18 cellular contexts compared by ENCODE assay signal in the genomic region with DNA sequence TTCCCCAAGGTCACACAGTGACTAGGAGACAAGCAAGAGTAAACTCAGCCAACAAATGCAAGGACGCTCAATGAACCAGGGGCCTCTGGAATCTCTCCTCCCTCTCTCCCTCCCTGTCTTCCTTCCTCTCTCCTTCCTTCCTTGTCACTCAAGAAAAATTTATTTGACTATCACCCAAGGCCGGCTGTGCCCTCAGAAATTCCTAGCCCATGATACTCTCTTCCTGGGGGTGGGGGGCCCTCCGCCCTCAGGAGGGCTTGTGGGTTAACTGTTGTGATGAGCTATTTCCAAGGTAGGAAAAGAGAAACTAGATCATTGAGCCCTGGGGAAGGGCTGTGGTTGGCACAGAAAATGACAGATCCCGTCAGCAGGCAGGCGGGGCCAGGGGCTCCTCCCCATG. TPM values are rescaled to one million over a fixed set of nuclear protein-coding genes. Genes with fewer than 3 reads are reported as not detected.
DNase-seq lines count a peak whose midpoint lies in the region; TF ChIP-seq lines count a peak whose summit lies in the region.
"Had no signal": no experiment of that assay in that cellular context is flagged by ENCODE, and none has a peak within 500 bp of the region (broad histone marks: within the 10 kb centered on the region; RNA-seq: fewer than 3 reads in every experiment).

No MANE protein-coding gene starts in this region.

- H3K36me3 ChIP-seq in BLaER1 = no peaks in the 10 kb centered on the region
- H3K36me3 ChIP-seq in kidney epithelial cell (ENCODE audit: control insufficient read depth, insufficient read depth, low read length) = no peaks in the 10 kb centered on the region
- no peaks in the 10 kb centered on the region for H3K36me3 ChIP-seq in uterus

- TF ChIP-seq POLR2A in uterus (IDR thresholded peaks at IDR 0.05) (no peak), erythroblast (IDR thresholded peaks at IDR 0.05; ENCODE audit: low read length) (no peak)

- H3K4me3 ChIP-seq in BLaER1 (peak overlapping the region; percentile 42), kidney epithelial cell (ENCODE audit: low read depth, low read length) (no peak overlapping the region), uterus (no peak overlapping the region)

- DNase-seq in HS-5 (ENCODE audit: low read depth) (peak; percentile 68), SW 1271 (lab: John Stamatoyannopoulos, UW) (peak; percentile 22 to 33), kidney epithelial cell (ENCODE audit: low read depth) (peak; percentile 12), uterus (no peak), anterior cingulate cortex (lab: John Stamatoyannopoulos, UW) (no peak), erythroblast (lab: John Stamatoyannopoulos, UW) (no peak), HuH-7 (ENCODE audit: low spot score) (no peak)
- DNase-seq: activated CD4-positive, CD25-positive, alpha-beta regulatory T cell treated with anti-CD3 and anti-CD28 coated beads, Interleukin-2, amount 50 U/mL, for 72 hours; amygdala; effector CD8-positive, alpha-beta T cell; islet precursor cell; Karpas-422; NCI-H146; NCI-H345; T-helper 2 cell had no signal

- H4K20me1 ChIP-seq in BLaER1 = no peaks in the 10 kb centered on the region

- H3K27ac ChIP-seq in BLaER1 (peak overlapping the region; percentile 58), uterus (no peak overlapping the region)

- H3K9me3 ChIP-seq in BLaER1 (no peaks in the 10 kb centered on the region), uterus (no peaks in the 10 kb centered on the region)

- peak overlapping the region; percentile 92 for H3K4me2 ChIP-seq in BLaER1

- intact Hi-C loops in uterus (cut with DNase I; ENCODE audit: low total_unique reads) = no loop called here

- no peak for TF ChIP-seq CTCF in kidney epithelial cell (IDR thresholded peaks at IDR 0.05; ENCODE audit: insufficient read depth, low read length, poor library complexity, severe bottlenecking)
- no peak for TF ChIP-seq CTCF in uterus (IDR thresholded peaks at IDR 0.05)

- H3K9ac ChIP-seq in BLaER1 = peak overlapping the region; percentile 12; the same call in 1 of the 2 replicates

- H3K4me1 ChIP-seq in BLaER1 = peaks cover 77% of the 10 kb centered on the region
- H3K4me1 ChIP-seq in uterus = no peaks in the 10 kb centered on the region

- H3K27me3 ChIP-seq in BLaER1 (no peaks in the 10 kb centered on the region), kidney epithelial cell (ENCODE audit: control insufficient read depth, insufficient read depth, low read length) (peaks cover 2% of the 10 kb centered on the region), uterus (no peaks in the 10 kb centered on the region)

RNA-seq across cellular contexts. Expression of gene INHBB, which starts 21.7 kb away (rescaled TPM):
- total RNA-seq in kidney epithelial cell (0.14 and 0.50 TPM in 2 replicates), uterus (10 to 100 TPM in 1 of 4 donors, 1 to 10 TPM in 2, under 1 TPM in 1; 0.35 to 18.1 (median 4.2) TPM)
- total RNA-seq: activated T-helper 17 cell treated with anti-CD3 and anti-CD28 coated beads, Interleukin-2, amount 50 U/mL, for 72 hours; mesothelial cell of epicardium had no signal

Comparison
In these comparisons a context has a peak if more than half of its experiments do, and no peak if none do; other contexts are left out.
1. DNase-seq: peak in HS-5 (single experiment), SW 1271 (2 of 2) and kidney epithelial cell (single experiment); none in uterus (0 of 2), anterior cingulate cortex (0 of 58), erythroblast (0 of 2) and HuH-7 (single experiment).